Comparison of ENCODE assay signal across 9 cellular contexts in the genomic region with DNA sequence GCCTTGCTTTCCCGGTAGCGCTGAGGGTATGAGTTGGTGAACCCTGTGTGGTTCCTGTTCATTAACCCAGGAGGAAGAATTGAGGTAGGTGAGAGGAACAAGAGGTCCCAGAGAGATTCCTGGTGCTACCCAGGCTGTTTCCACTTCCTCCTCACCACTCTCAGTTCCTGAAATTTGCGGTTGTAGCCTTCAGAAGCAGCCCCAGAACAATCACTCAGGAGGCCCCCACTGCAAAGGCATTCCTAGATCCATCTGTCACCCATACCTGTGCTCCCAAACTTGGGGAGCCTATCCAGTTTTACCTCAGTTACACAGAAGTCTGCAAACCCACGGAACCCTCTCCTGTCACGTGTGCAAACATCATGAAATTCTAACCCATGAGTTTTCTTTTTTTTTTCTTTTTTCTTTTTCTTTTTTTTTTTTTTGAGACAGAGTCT. TPM values are rescaled to one million over a fixed set of nuclear protein-coding genes. Genes with fewer than 3 reads are reported as not detected.
A peak's percentile ranks its signal among the peaks of the same experiment; 100 is the strongest.
DNase-seq lines count a peak whose midpoint lies in the region; ATAC-seq, FAIRE-seq and TF ChIP-seq lines count a peak whose summit lies in the region.
"Had no signal": no experiment of that assay in that cellular context is flagged by ENCODE, and none has a peak within 500 bp of the region (broad histone marks: within the 10 kb centered on the region; RNA-seq: fewer than 3 reads in every experiment).

No MANE protein-coding gene starts in this region.

- TF ChIP-seq CTCF in esophagus squamous epithelium (IDR thresholded peaks at IDR 0.05) (no peak), gastroesophageal sphincter (IDR thresholded peaks at IDR 0.05) (no peak)

- H3K9me3 ChIP-seq in esophagus squamous epithelium (no peaks in the 10 kb centered on the region), gastroesophageal sphincter (no peaks in the 10 kb centered on the region)

- peak; percentile 57 for DNase-seq in GM18507 (ENCODE audit: extremely low spot score, insufficient read length, low read depth)
- peak; percentile 50 for DNase-seq in globus pallidus (ENCODE audit: low spot score)
- no peak for DNase-seq in esophagus squamous epithelium (lab: John Stamatoyannopoulos, UW)
- no peak for DNase-seq in AG08396 (ENCODE audit: low spot score)
- no peak for DNase-seq in activated CD4-positive, alpha-beta T cell treated with anti-CD3 and anti-CD28 coated beads, Interleukin-2, amount 50 U/mL, for 48 hours
- DNase-seq: NCI-H69 had no signal

- H3K4me3 ChIP-seq in esophagus squamous epithelium (no peak overlapping the region), gastroesophageal sphincter (no peak overlapping the region)

- peak; percentile 99 for FAIRE-seq in GM18507 (lab: Jason Lieb, UNC)

- no peak overlapping the region for H3K27ac ChIP-seq in esophagus squamous epithelium
- no peak overlapping the region for H3K27ac ChIP-seq in gastroesophageal sphincter

- no peaks in the 10 kb centered on the region for H3K4me1 ChIP-seq in esophagus squamous epithelium
- H3K4me1 ChIP-seq in gastroesophageal sphincter = no peaks in the 10 kb centered on the region

- 64 to 79% methylated on average over 5 of the region's 5 CpGs for WGBS in esophagus squamous epithelium, 2 donors
- WGBS in gastroesophageal sphincter (ENCODE audit: low coverage in 1 of 2), 2 donors = 76 to 84% methylated on average over 2 to 4 of the region's 5 CpGs

- H3K36me3 ChIP-seq in esophagus squamous epithelium = no peaks in the 10 kb centered on the region
- no peaks in the 10 kb centered on the region for H3K36me3 ChIP-seq in gastroesophageal sphincter

- peak; percentile 81 for ATAC-seq in GM21515 (IDR thresholded peaks at IDR 0.05; ENCODE audit: unreplicated experiment)
- ATAC-seq in HG03432 (IDR thresholded peaks at IDR 0.05; ENCODE audit: unreplicated experiment) = peak; percentile 85
- no peak for ATAC-seq in gastroesophageal sphincter

- H3K27me3 ChIP-seq in esophagus squamous epithelium (no peaks in the 10 kb centered on the region), gastroesophageal sphincter (no peaks in the 10 kb centered on the region)

- no peak for TF ChIP-seq EP300 in gastroesophageal sphincter (IDR thresholded peaks at IDR 0.05)

- no peak for TF ChIP-seq POLR2A in esophagus squamous epithelium (IDR thresholded peaks at IDR 0.05)
- no peak for TF ChIP-seq POLR2A in gastroesophageal sphincter (IDR thresholded peaks at IDR 0.05)

- intact Hi-C loops in esophagus squamous epithelium (cut with DNase I) = no loop called here

RNA-seq across cellular contexts. Expression of a gene that starts 9.0 kb away (rescaled TPM):
- 10 to 100 TPM in 1 of 4 donors, 1 to 10 TPM in 3; 3.1 to 19.1 (median 7.6) TPM for total RNA-seq in esophagus squamous epithelium
- total RNA-seq in gastroesophageal sphincter = 10 to 100 TPM; 30.4 to 57.2 (median 51.3) TPM

Comparison
In these comparisons a context has a peak if more than half of its experiments do, and no peak if none do; other contexts are left out.
1. DNase-seq: peak in GM18507 (single experiment) and globus pallidus (single experiment); none in esophagus squamous epithelium (single experiment), AG08396 (single experiment) and activated CD4-positive, alpha-beta T cell treated with anti-CD3 and anti-CD28 coated beads, Interleukin-2, amount 50 U/mL, for 48 hours (0 of 2).